ENCODE assay signal across 20 cellular contexts in the genomic region with DNA sequence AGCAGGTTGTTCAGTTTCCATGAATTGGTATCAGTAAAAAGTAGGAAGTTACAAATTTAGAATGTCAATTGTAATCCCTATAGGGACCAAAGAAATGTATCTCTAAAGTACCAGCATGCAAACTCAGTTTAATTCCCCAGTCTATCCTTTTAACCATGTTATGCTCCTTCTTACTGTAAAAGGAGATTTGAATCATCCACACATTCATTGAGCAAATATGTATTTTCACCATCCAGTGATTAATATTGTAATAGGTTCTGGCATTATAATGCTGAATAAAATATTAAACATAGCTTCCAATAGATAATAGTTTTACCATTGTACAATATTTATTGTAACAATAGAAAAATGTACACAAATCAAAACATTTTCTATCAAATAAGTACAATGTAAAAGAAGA.
"Had no signal": no experiment of that assay in that cellular context is flagged by ENCODE, and none has a peak within 500 bp of the region (broad histone marks: within the 10 kb centered on the region; RNA-seq: fewer than 3 reads in every experiment).

No MANE protein-coding gene starts in this region.

- H3K4me1 ChIP-seq: esophagus muscularis mucosa, right atrium auricular region, tibial nerve had no signal

- H3K27me3 ChIP-seq: esophagus muscularis mucosa, right atrium auricular region, tibial nerve had no signal

- H3K27ac ChIP-seq: esophagus muscularis mucosa, right atrium auricular region, skin epidermis, tibial nerve had no signal

- ATAC-seq: activated naive CD8-positive, alpha-beta T cell treated with anti-CD3 and anti-CD28 coated beads, Interleukin-2, amount 50 U/mL, for 24 hours; left ventricle myocardium superior; natural killer cell treated with Interleukin-12 subunit alpha and Interleukin-12 subunit beta and Interleukin-15 and Interleukin-18, amount 100 ng/mL, for 72 hours; stimulated activated naive B cell treated with anti-CD40 and anti-IgM and Interleukin-4, amounts not matched to agents 10 μg/mL and 1 μg/mL and 100 μg/mL, for 72 hours had no signal

- DNase-seq: activated CD4-positive, alpha-beta T cell treated with anti-CD3 and anti-CD28 coated beads for 1 hour; activated CD4-positive, alpha-beta T cell treated with anti-CD3 and anti-CD28 coated beads, Interleukin-2, amount 50 U/mL, for 4 hours; activated naive CD4-positive, alpha-beta T cell; activated naive CD8-positive, alpha-beta T cell treated with anti-CD3 and anti-CD28 coated beads, Interleukin-2, amount 50 U/mL, for 24 hours; activated T-cell treated with anti-CD3 and anti-CD28 coated beads for 4 hours; caudate nucleus; hippocampal formation; kidney glomerular epithelial cell; left ventricle myocardium superior; stimulated activated CD4-positive, alpha-beta T cell treated with anti-CD3 and anti-CD28 coated beads, Interleukin-15, amount 100 ng/mL, for 24 hours; stimulated activated CD4-positive, alpha-beta T cell treated with anti-CD3 and anti-CD28 coated beads, Interleukin-4, amount 100 ng/mL, for 1 hour; stimulated activated naive B cell treated with anti-CD40 and anti-IgM and Interleukin-4, amounts not matched to agents 10 μg/mL and 1 μg/mL and 100 μg/mL, for 72 hours; substantia nigra; T-helper 1 cell; T1000 had no signal

- H3K4me3 ChIP-seq: esophagus muscularis mucosa, right atrium auricular region, skin epidermis, tibial nerve had no signal

- H3K36me3 ChIP-seq: esophagus muscularis mucosa, right atrium auricular region, tibial nerve had no signal
